8 cellular contexts compared by ENCODE assay signal in the genomic region with DNA sequence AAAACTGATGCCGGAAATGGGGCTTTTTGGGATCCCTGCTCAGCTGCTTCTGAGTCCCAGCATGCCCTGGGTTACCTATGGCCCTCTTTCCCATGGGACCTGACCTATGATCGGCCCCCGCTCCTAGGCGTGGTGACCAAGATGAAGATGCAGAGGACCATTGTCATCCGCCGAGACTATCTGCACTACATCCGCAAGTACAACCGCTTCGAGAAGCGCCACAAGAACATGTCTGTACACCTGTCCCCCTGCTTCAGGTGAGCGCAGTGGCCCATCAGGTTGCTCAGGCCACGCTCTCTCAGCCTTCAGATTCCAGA. TPM values are rescaled to one million over a fixed set of nuclear protein-coding genes. Genes with fewer than 3 reads are reported as not detected.
A peak's percentile ranks its signal among the peaks of the same experiment; 100 is the strongest.
DNase-seq lines count a peak whose midpoint lies in the region; ATAC-seq and TF ChIP-seq lines count a peak whose summit lies in the region.

No MANE protein-coding gene starts in this region.

- peaks cover 75% of the 10 kb centered on the region for H3K4me1 Mint-ChIP-seq in central memory CD8-positive, alpha-beta T cell
- peaks cover 53% of the 10 kb centered on the region for H3K4me1 Mint-ChIP-seq in nephron progenitor cell

- peak overlapping the region; percentile 98 for H3K27ac Mint-ChIP-seq in central memory CD8-positive, alpha-beta T cell (ENCODE audit: low read depth)
- peak overlapping the region; percentile 42 for H3K27ac Mint-ChIP-seq in nephron progenitor cell

- H3K36me3 ChIP-seq in BJ (ENCODE audit: control insufficient read depth, insufficient read depth, low read length) (peaks cover 22% of the 10 kb centered on the region), MM.1S (replicated peaks; ENCODE audit: insufficient read depth, low read length) (peaks cover 19% of the 10 kb centered on the region)

- peaks cover 31% of the 10 kb centered on the region for H3K79me2 ChIP-seq in MM.1S (ENCODE audit: low read length)

- H3K9ac ChIP-seq in MM.1S (ENCODE audit: low read length): peak overlapping the region; percentile 99; the same call in 1 of the 2 replicates

- peaks cover 77% of the 10 kb centered on the region for H3K36me3 Mint-ChIP-seq in central memory CD8-positive, alpha-beta T cell (ENCODE audit: insufficient read depth)
- peaks cover 38% of the 10 kb centered on the region for H3K36me3 Mint-ChIP-seq in nephron progenitor cell (ENCODE audit: low read depth)

- H3K9me3 Mint-ChIP-seq in central memory CD8-positive, alpha-beta T cell: no peaks in the 10 kb centered on the region
- H3K9me3 Mint-ChIP-seq in nephron progenitor cell: peaks cover 7% of the 10 kb centered on the region

- H4K20me1 ChIP-seq in MM.1S (ENCODE audit: insufficient read depth, low read length): peaks cover 8% of the 10 kb centered on the region; the same call in 1 of the 2 replicates

- H2AFZ ChIP-seq in MM.1S (ENCODE audit: low read length): no peak overlapping the region

- POLR2A ChIA-PET in BJ (lab: Charles Lee): no interaction called here

- no peaks in the 10 kb centered on the region for H3K27me3 Mint-ChIP-seq in central memory CD8-positive, alpha-beta T cell
- H3K27me3 Mint-ChIP-seq in nephron progenitor cell (ENCODE audit: low read depth, poor library complexity): peaks cover 10% of the 10 kb centered on the region

- peaks cover 38% of the 10 kb centered on the region for H3K4me1 ChIP-seq in MM.1S (ENCODE audit: low read length)

- H3K4me3 ChIP-seq in BJ (ENCODE audit: low read depth, low read length) (peak overlapping the region; percentile 67; the same call in 1 of the 2 replicates), MM.1S (ENCODE audit: low read length) (peak overlapping the region; percentile 97)

- peak overlapping the region; percentile 79; the same call in 1 of the 2 replicates for H3K27ac ChIP-seq in MM.1S (ENCODE audit: low read length)

- no peak for ATAC-seq in central memory CD8-positive, alpha-beta T cell (replicated peaks; ENCODE audit: extremely low read depth, poor library complexity, severe bottlenecking)
- ATAC-seq in HG03108 (IDR thresholded peaks at IDR 0.05; ENCODE audit: unreplicated experiment): no peak

- H3K9me2 ChIP-seq in MM.1S (replicated peaks; ENCODE audit: insufficient read depth, low read length): no peaks in the 10 kb centered on the region

- H3K4me3 Mint-ChIP-seq in central memory CD8-positive, alpha-beta T cell: peak overlapping the region; percentile 100
- H3K4me3 Mint-ChIP-seq in nephron progenitor cell: peak overlapping the region; percentile 99

- CTCF ChIA-PET in BJ (lab: Yijun Ruan, JAX): interaction anchor here (1.9 kb wide), 1 partner anchor 179 kb away, joined by 4 read pairs; no protein-coding TSS in a partner anchor

- no peaks in the 10 kb centered on the region for H3K27me3 ChIP-seq in BJ (ENCODE audit: control insufficient read depth, insufficient read depth, low read length)
- no peaks in the 10 kb centered on the region for H3K27me3 ChIP-seq in MM.1S (replicated peaks; ENCODE audit: insufficient read depth, low read length)

- no peaks in the 10 kb centered on the region for H3K9me3 ChIP-seq in MM.1S (replicated peaks; ENCODE audit: insufficient read depth, low read length)

- TF ChIP-seq CTCF in BJ (IDR thresholded peaks at IDR 0.05; ENCODE audit: insufficient read depth, low read depth, low read length): no peak
- no peak for TF ChIP-seq CTCF in MM.1S (IDR thresholded peaks at IDR 0.05; ENCODE audit: low read length)
- no peak for TF ChIP-seq CTCF in nephron progenitor cell (IDR thresholded peaks at IDR 0.05)

- peak overlapping the region; percentile 83 for H3K4me2 ChIP-seq in MM.1S (ENCODE audit: low read depth, low read length)

- peaks cover 81% of the 10 kb centered on the region for H3F3A ChIP-seq in MM.1S (ENCODE audit: insufficient read depth, low read length)

- DNase-seq in BJ (ENCODE audit: low read depth) (no peak), MM.1S (no peak), nephron progenitor cell (no peak), NCI-H1694 (lab: John Stamatoyannopoulos, UW) (no peak), midbrain (lab: John Stamatoyannopoulos, UW) (no peak)
- no peak for DNase-seq in central memory CD8-positive, alpha-beta T cell (ENCODE audit: low spot score in 2 of 2)
- no peak for DNase-seq in activated CD4-positive, alpha-beta T cell treated with anti-CD3 and anti-CD28 coated beads for 4 hours

RNA-seq across cellular contexts. Expression of gene RPS11, which starts 1.5 kb away (rescaled TPM):
- 2,226 and 2,533 TPM in 2 replicates for polyA plus RNA-seq in BJ (2011; rRNA removed)
- 789 and 1,493 TPM in 2 replicates for polyA minus RNA-seq in BJ (2011; rRNA and poly(A)+ RNA removed)

RNA-seq across cellular contexts. Expression of gene RPL13A, which starts 10.3 kb away (rescaled TPM):
- 2,322 and 6,136 TPM in 2 replicates for polyA plus RNA-seq in BJ (2011; rRNA removed)
- 934 and 1,887 TPM in 2 replicates for polyA minus RNA-seq in BJ (2011; rRNA and poly(A)+ RNA removed)

RNA-seq across cellular contexts. Expression of gene FCGRT, which starts 14.7 kb away (rescaled TPM):
- 77.3 and 98.8 TPM in 2 replicates for polyA plus RNA-seq in BJ (2011; rRNA removed)
- polyA minus RNA-seq in BJ (2011; rRNA and poly(A)+ RNA removed): 19.1 and 24.5 TPM in 2 replicates

RNA-seq across cellular contexts. Expression of gene FLT3LG, which starts 23.7 kb away (rescaled TPM):
- polyA plus RNA-seq in BJ (2011; rRNA removed): 4.9 and 7.7 TPM in 2 replicates
- polyA minus RNA-seq in BJ (2011; rRNA and poly(A)+ RNA removed): 2.7 and 3.2 TPM in 2 replicates

RNA-seq across cellular contexts. Expression of gene RCN3, which starts 30.1 kb away (rescaled TPM):
- polyA plus RNA-seq in BJ (2011; rRNA removed): 52.4 and 68.9 TPM in 2 replicates
- polyA minus RNA-seq in BJ (2011; rRNA and poly(A)+ RNA removed): 24.2 and 29.5 TPM in 2 replicates
